Comparison of ENCODE assay signal across 18 cellular contexts in genomic region chr5:143499480-143500114, GRCh38.
DNase-seq lines count a peak whose midpoint lies in the region; ATAC-seq and TF ChIP-seq lines count a peak whose summit lies in the region.
"Had no signal": no experiment of that assay in that cellular context is flagged by ENCODE, and none has a peak within 500 bp of the region (broad histone marks: within the 10 kb centered on the region; RNA-seq: fewer than 3 reads in every experiment).

No MANE protein-coding gene starts in this region.

- H3K27ac ChIP-seq in Karpas-422 (ENCODE audit: low read length) (no peak overlapping the region), WERI-Rb-1 (no peak overlapping the region)
- H3K27ac ChIP-seq: ascending aorta, colonic mucosa, Peyer's patch had no signal

- no peak overlapping the region for H3K4me2 ChIP-seq in Karpas-422 (ENCODE audit: low read depth, low read length, poor library complexity, severe bottlenecking)

- H3K79me2 ChIP-seq in Karpas-422 (ENCODE audit: low read length), result no peaks in the 10 kb centered on the region

- H3K9me2 ChIP-seq in Karpas-422 (replicated peaks; ENCODE audit: insufficient read depth, low read length), result no peaks in the 10 kb centered on the region

- ATAC-seq in HG02884 (IDR thresholded peaks at IDR 0.05; ENCODE audit: unreplicated experiment), result no peak
- ATAC-seq: esophagus mucosa; natural killer cell treated with Interleukin-12 subunit alpha and Interleukin-12 subunit beta and Interleukin-15 and Interleukin-18, amount 100 ng/mL, for 72 hours had no signal

- H4K20me1 ChIP-seq in Karpas-422 (ENCODE audit: insufficient read depth, low read depth, low read length), result no peaks in the 10 kb centered on the region

- TF ChIP-seq CTCF in GM12873 (IDR thresholded peaks at IDR 0.05; ENCODE audit: insufficient read depth, low read depth, low read length, missing control alignments), result peak; percentile 18
- TF ChIP-seq CTCF in WERI-Rb-1 (IDR thresholded peaks at IDR 0.05; ENCODE audit: low read depth, low read length), result no peak

- H3K9ac ChIP-seq in Karpas-422 (ENCODE audit: low read length), result no peak overlapping the region

- no peak overlapping the region for H2AFZ ChIP-seq in Karpas-422 (ENCODE audit: low read length)

- no peaks in the 10 kb centered on the region for H3K9me3 ChIP-seq in Karpas-422 (ENCODE audit: low read length)
- no peaks in the 10 kb centered on the region for H3K9me3 ChIP-seq in WERI-Rb-1 (ENCODE audit: severe bottlenecking)
- H3K9me3 ChIP-seq: ascending aorta, colonic mucosa, Peyer's patch had no signal

- DNase-seq in Karpas-422 (peak; percentile 51), amniotic epithelial cell (ENCODE audit: low read depth) (peak; percentile 57), kidney tubule cell (ENCODE audit: low spot score) (peak; percentile 30), NCI-H446 treated with DMSO at 0.1 percent for 48 hours (lab: John Stamatoyannopoulos, UW) (no peak), WERI-Rb-1 (no peak)
- DNase-seq: activated naive CD4-positive, alpha-beta T cell treated with Interleukin-2 at 50 U/mL for 16 hours; colonic mucosa; immature natural killer cell; mammary epithelial cell; MG63; NCI-H2081 treated with DMSO at 0.1 percent for 48 hours; NCI-H524 treated with DMSO at 0.1 percent for 48 hours; Peyer's patch had no signal

- no peaks in the 10 kb centered on the region for H3K4me1 ChIP-seq in Karpas-422 (ENCODE audit: low read length)
- H3K4me1 ChIP-seq: colonic mucosa, Peyer's patch had no signal

- no peaks in the 10 kb centered on the region for H3K27me3 ChIP-seq in Karpas-422 (ENCODE audit: low read length)
- no peaks in the 10 kb centered on the region for H3K27me3 ChIP-seq in WERI-Rb-1 (ENCODE audit: insufficient read depth, low read depth, severe bottlenecking)
- H3K27me3 ChIP-seq: ascending aorta, colonic mucosa, MG63, Peyer's patch had no signal

- no peak overlapping the region for H3K4me3 ChIP-seq in Karpas-422 (ENCODE audit: low read length)
- H3K4me3 ChIP-seq in WERI-Rb-1 (ENCODE audit: low read depth, low read length), result no peak overlapping the region
- H3K4me3 ChIP-seq: ascending aorta, colonic mucosa, MG63, Peyer's patch had no signal

- H3K36me3 ChIP-seq in Karpas-422 (ENCODE audit: insufficient read depth, low read length), result no peaks in the 10 kb centered on the region
- H3K36me3 ChIP-seq in WERI-Rb-1, result no peaks in the 10 kb centered on the region
- H3K36me3 ChIP-seq: ascending aorta, colonic mucosa, MG63, Peyer's patch had no signal

Comparison
In these comparisons a context has a peak if more than half of its experiments do, and no peak if none do; other contexts are left out.
1. DNase-seq: peak in Karpas-422 (single experiment), amniotic epithelial cell (single experiment) and kidney tubule cell (single experiment); none in NCI-H446 treated with DMSO at 0.1 percent for 48 hours (single experiment) and WERI-Rb-1 (single experiment).